Comparison of ENCODE assay signal across 15 cellular contexts in the genomic region with DNA sequence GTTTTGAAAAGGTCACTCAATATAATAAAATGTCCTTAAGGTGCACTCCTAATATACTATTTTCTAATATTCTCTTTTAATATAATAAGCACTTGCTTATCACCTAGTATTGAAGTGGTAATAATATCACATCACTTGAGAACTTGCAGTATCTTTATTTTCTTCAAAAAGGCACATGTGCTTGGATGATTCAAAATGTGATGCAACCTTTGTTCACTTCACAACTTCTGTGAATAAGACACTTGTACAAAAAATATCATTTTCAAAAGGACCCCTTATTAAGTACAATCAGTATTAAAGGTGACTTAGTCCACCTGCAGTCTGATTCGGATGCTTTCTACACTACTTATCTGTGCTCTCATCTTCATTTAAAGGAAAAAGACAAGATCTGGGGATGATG. TPM values are rescaled to one million over a fixed set of nuclear protein-coding genes. Genes with fewer than 3 reads are reported as not detected.
DNase-seq lines count a peak whose midpoint lies in the region; ATAC-seq and TF ChIP-seq lines count a peak whose summit lies in the region.
"Had no signal": no experiment of that assay in that cellular context is flagged by ENCODE, and none has a peak within 500 bp of the region (broad histone marks: within the 10 kb centered on the region; RNA-seq: fewer than 3 reads in every experiment).

No MANE protein-coding gene starts in this region.

- peaks cover under 1% of the 10 kb centered on the region for H3F3A ChIP-seq in neural progenitor cell (ENCODE audit: low read depth)

- H3K36me3 ChIP-seq in SK-N-MC (ENCODE audit: insufficient read depth, low read length), result peaks cover 60% of the 10 kb centered on the region
- H3K36me3 ChIP-seq in neural progenitor cell, result no peaks in the 10 kb centered on the region

- H4K20me1 ChIP-seq in neural progenitor cell (ENCODE audit: low read depth), result peaks cover 5% of the 10 kb centered on the region

- TF ChIP-seq CTCF in chondrocyte (IDR thresholded peaks at IDR 0.05) (no peak), neural progenitor cell (IDR thresholded peaks at IDR 0.05) (no peak)

- H3K4me2 ChIP-seq in neural progenitor cell, result no peak overlapping the region

- peaks cover 48% of the 10 kb centered on the region for H3K79me2 ChIP-seq in neural progenitor cell (ENCODE audit: low read depth)

- no peak for ATAC-seq in stimulated activated naive CD8-positive, alpha-beta T cell treated with anti-CD3 and anti-CD28 coated beads, Interleukin-15, Interleukin-2, amounts not matched to agents 100 U/mL and 50 U/mL, for 24 hours
- ATAC-seq: heart left ventricle, left colon, SK-N-SH treated with all-trans-retinoic acid at 6 μM for 48 hours had no signal

- H3K27me3 ChIP-seq in neural progenitor cell, result no peaks in the 10 kb centered on the region
- H3K27me3 ChIP-seq: cardiac muscle cell, heart left ventricle had no signal

- DNase-seq in stimulated activated naive CD8-positive, alpha-beta T cell treated with anti-CD3 and anti-CD28 coated beads, Interleukin-15, Interleukin-2, amounts not matched to agents 100 U/mL and 50 U/mL, for 24 hours, result no peak
- DNase-seq in SK-N-MC (ENCODE audit: low read depth, low spot score) (no peak), chondrocyte (ENCODE audit: low spot score) (no peak), putamen (ENCODE audit: low spot score) (no peak), NCI-H2171 (lab: John Stamatoyannopoulos, UW) (no peak), middle frontal gyrus (ENCODE audit: extremely low spot score, low spot score) (no peak), neural progenitor cell (ENCODE audit: low spot score) (no peak)
- DNase-seq: heart left ventricle; left colon; stimulated activated CD4-positive, alpha-beta T cell treated with anti-CD3 and anti-CD28 coated beads, Interleukin-1b, Interleukin-23, amount 100 ng/mL, for 48 hours had no signal

- H3K27me3 Mint-ChIP-seq in stimulated activated naive CD8-positive, alpha-beta T cell treated with anti-CD3 and anti-CD28 coated beads, Interleukin-15, Interleukin-2, amounts not matched to agents 100 ng/mL and 50 ng/mL, for 24 hours, result no peaks in the 10 kb centered on the region
- no peaks in the 10 kb centered on the region for H3K27me3 Mint-ChIP-seq in chondrocyte (ENCODE audit: low read depth)
- peaks cover 3% of the 10 kb centered on the region for H3K27me3 Mint-ChIP-seq in neural progenitor cell (ENCODE audit: insufficient read depth, low read depth)

- peaks cover 74% of the 10 kb centered on the region for H3K4me1 Mint-ChIP-seq in stimulated activated naive CD8-positive, alpha-beta T cell treated with anti-CD3 and anti-CD28 coated beads, Interleukin-15, Interleukin-2, amounts not matched to agents 100 ng/mL and 50 ng/mL, for 24 hours (ENCODE audit: low read depth)
- H3K4me1 Mint-ChIP-seq in chondrocyte (ENCODE audit: low read depth), result peaks cover 38% of the 10 kb centered on the region
- peaks cover 26% of the 10 kb centered on the region for H3K4me1 Mint-ChIP-seq in neural progenitor cell

- peaks cover 71% of the 10 kb centered on the region for H3K36me3 Mint-ChIP-seq in stimulated activated naive CD8-positive, alpha-beta T cell treated with anti-CD3 and anti-CD28 coated beads, Interleukin-15, Interleukin-2, amounts not matched to agents 100 ng/mL and 50 ng/mL, for 24 hours (ENCODE audit: low read depth)
- peaks cover 22% of the 10 kb centered on the region for H3K36me3 Mint-ChIP-seq in chondrocyte (ENCODE audit: low read depth)
- H3K36me3 Mint-ChIP-seq in neural progenitor cell, result peaks cover 16% of the 10 kb centered on the region

- no peaks in the 10 kb centered on the region for H3K9me3 Mint-ChIP-seq in stimulated activated naive CD8-positive, alpha-beta T cell treated with anti-CD3 and anti-CD28 coated beads, Interleukin-15, Interleukin-2, amounts not matched to agents 100 ng/mL and 50 ng/mL, for 24 hours
- H3K9me3 Mint-ChIP-seq in chondrocyte (ENCODE audit: low read depth), result no peaks in the 10 kb centered on the region
- H3K9me3 Mint-ChIP-seq in neural progenitor cell, result no peaks in the 10 kb centered on the region

- peaks cover 11% of the 10 kb centered on the region for H3K4me1 ChIP-seq in neural progenitor cell

- H3K27ac ChIP-seq in SK-N-MC (peak overlapping the region; percentile 51; the same call in 1 of the 2 replicates), neural progenitor cell (no peak overlapping the region)
- H3K27ac ChIP-seq: C4-2B, cardiac muscle cell, heart left ventricle had no signal

- H3K9ac ChIP-seq in SK-N-MC (ENCODE audit: insufficient read length), result peak overlapping the region; percentile 60
- no peak overlapping the region for H3K9ac ChIP-seq in neural progenitor cell

- peak overlapping the region; percentile 83 for H3K27ac Mint-ChIP-seq in stimulated activated naive CD8-positive, alpha-beta T cell treated with anti-CD3 and anti-CD28 coated beads, Interleukin-15, Interleukin-2, amounts not matched to agents 100 ng/mL and 50 ng/mL, for 24 hours
- peak overlapping the region; percentile 67 for H3K27ac Mint-ChIP-seq in chondrocyte (ENCODE audit: unreplicated experiment)
- no peak overlapping the region for H3K27ac Mint-ChIP-seq in neural progenitor cell

- peak overlapping the region; percentile 95 for H3K4me3 Mint-ChIP-seq in stimulated activated naive CD8-positive, alpha-beta T cell treated with anti-CD3 and anti-CD28 coated beads, Interleukin-15, Interleukin-2, amounts not matched to agents 100 ng/mL and 50 ng/mL, for 24 hours
- H3K4me3 Mint-ChIP-seq in chondrocyte (ENCODE audit: unreplicated experiment) (no peak overlapping the region), neural progenitor cell (no peak overlapping the region)

- H2AFZ ChIP-seq in neural progenitor cell (replicated peaks), result no peak overlapping the region

- H3K9me3 ChIP-seq in SK-N-MC (ENCODE audit: low read depth, low read length) (no peaks in the 10 kb centered on the region), neural progenitor cell (ENCODE audit: low read depth) (no peaks in the 10 kb centered on the region)
- H3K9me3 ChIP-seq: heart left ventricle had no signal

- peak overlapping the region; percentile 97; the same call in 1 of the 2 replicates for H3K4me3 ChIP-seq in SK-N-MC
- H3K4me3 ChIP-seq in neural progenitor cell, result no peak overlapping the region
- H3K4me3 ChIP-seq: cardiac muscle cell, heart left ventricle had no signal

RNA-seq across cellular contexts. Expression of gene PRELID3B, which starts 3.4 kb away (rescaled TPM):
- total RNA-seq in chondrocyte (38.0 to 44.4 TPM (median 41.1 TPM) in 3 replicates), neural progenitor cell (ENCODE audit: low replicate concordance) (41.3 and 78.8 TPM in 2 replicates)

RNA-seq across cellular contexts. Expression of gene ATP5F1E, which starts 7.1 kb away (rescaled TPM):
- total RNA-seq in chondrocyte (67.5 to 76.2 TPM (median 67.7 TPM) in 3 replicates), neural progenitor cell (ENCODE audit: low replicate concordance) (24.3 and 29.7 TPM in 2 replicates)

RNA-seq across cellular contexts. Expression of gene TUBB1, which starts 20.0 kb away (rescaled TPM):
- 0.15 TPM in 1 of 3 replicates, not detected in the others for total RNA-seq in chondrocyte
- total RNA-seq in neural progenitor cell (ENCODE audit: low replicate concordance), result not detected in 2 replicates
- total RNA-seq: left colon, myocyte had no signal

RNA-seq across cellular contexts. Expression of gene CTSZ, which starts 32.2 kb away (rescaled TPM):
- total RNA-seq in chondrocyte, result 19.5 to 101 TPM (median 99.4 TPM) in 3 replicates
- total RNA-seq in neural progenitor cell (ENCODE audit: low replicate concordance), result 34.2 and 52.5 TPM in 2 replicates

RNA-seq across cellular contexts. Expression of gene NELFCD, which starts 58.2 kb away (rescaled TPM):
- total RNA-seq in chondrocyte (37.6 to 53.1 TPM (median 37.6 TPM) in 3 replicates), neural progenitor cell (ENCODE audit: low replicate concordance) (58.9 and 59.2 TPM in 2 replicates)
